ENCODE assay signal across 16 cellular contexts in the genomic region with DNA sequence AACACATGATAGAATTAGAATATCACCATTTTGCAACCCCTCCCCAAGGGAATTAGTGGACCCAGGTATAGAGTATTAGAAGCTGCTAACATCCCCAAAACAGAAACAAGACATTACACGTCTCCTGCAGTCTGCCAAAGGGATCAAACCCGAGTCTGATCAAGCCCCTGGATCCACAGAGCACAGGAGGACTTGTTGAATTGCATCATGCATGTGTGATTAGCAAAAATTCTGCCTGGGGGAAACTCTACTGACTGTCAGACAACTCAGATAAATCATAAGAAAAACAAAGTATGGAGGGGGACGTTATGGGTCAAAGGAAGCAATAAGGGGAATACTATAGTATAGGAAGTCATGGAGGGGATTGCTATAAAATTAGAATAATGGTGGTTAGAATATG.
DNase-seq lines count a peak whose midpoint lies in the region; ATAC-seq and TF ChIP-seq lines count a peak whose summit lies in the region.
"Had no signal": no experiment of that assay in that cellular context is flagged by ENCODE, and none has a peak within 500 bp of the region (broad histone marks: within the 10 kb centered on the region; RNA-seq: fewer than 3 reads in every experiment).

No MANE protein-coding gene starts in this region.

- CTCF ChIA-PET in mammary epithelial cell (lab: Charles Lee; ENCODE audit: low non-redundant PET): no interaction called here

- H3K4me1 ChIP-seq in mammary epithelial cell (ENCODE audit: insufficient read depth, low read length) (peaks cover 3% of the 10 kb centered on the region), breast epithelium (no peaks in the 10 kb centered on the region), foreskin keratinocyte (peaks cover 10% of the 10 kb centered on the region)
- H3K4me1 ChIP-seq: A549, Caco-2 had no signal

- BruUV-seq in mammary epithelial cell (replicated peaks; lab: Mats Ljungman, UMichigan): no TSS peak

- H2AFZ ChIP-seq in mammary epithelial cell (ENCODE audit: low read depth, low read length): peak overlapping the region; percentile 44

- WGBS in mammary epithelial cell (ENCODE audit: low coverage, missing lambda C conversion rate): 28% methylated on average over 3 of the region's 3 CpGs

- DNase-seq in mammary epithelial cell (peak; percentile 15), breast epithelium (ENCODE audit: low spot score in 2 of 2) (no peak), foreskin keratinocyte (peak; percentile 32 to 54), NCI-H187 (lab: John Stamatoyannopoulos, UW) (no peak), SIG-M5 treated with dmso at 0.1 percent for 504 hours (lab: John Stamatoyannopoulos, UW; ENCODE audit: unreplicated experiment) (no peak)
- DNase-seq: AML-193; Caco-2; Calu3; CD4-positive, alpha-beta T cell; CD8-positive, alpha-beta T cell; DMS79 treated with DMSO at 0.1 percent for 48 hours; GF-D8 had no signal

- in situ Hi-C loops in mammary epithelial cell (cut with MboI; ENCODE audit: low sequenced_read_pairs in 2 of 2): no loop called here

- TF ChIP-seq POLR2A in breast epithelium (IDR thresholded peaks at IDR 0.05): no peak

- no peak overlapping the region for H3K9ac ChIP-seq in mammary epithelial cell (ENCODE audit: insufficient read depth, low read length)
- H3K9ac ChIP-seq: BLaER1 treated with 17β-estradiol and CSF1 and Interleukin-3, amounts not matched to agents 10 nM and 100 nM had no signal

- TF ChIP-seq CTCF in mammary epithelial cell (conservative IDR thresholded peaks at IDR 0.05 in 1 of 2, IDR thresholded peaks at IDR 0.05 in 1 of 2; ENCODE audit: extremely low read depth in 1 of 2, insufficient read depth in 1 of 2, low read depth in 1 of 2, low read length in 2 of 2): no peak
- no peak for TF ChIP-seq CTCF in breast epithelium (IDR thresholded peaks at IDR 0.05)
- no peak for TF ChIP-seq CTCF in foreskin keratinocyte (conservative IDR thresholded peaks at IDR 0.05)

- H3K9me3 ChIP-seq in mammary epithelial cell (replicated peaks; ENCODE audit: insufficient read depth, low read length) (no peaks in the 10 kb centered on the region), breast epithelium (no peaks in the 10 kb centered on the region)

- no peaks in the 10 kb centered on the region for H4K20me1 ChIP-seq in mammary epithelial cell (ENCODE audit: insufficient read depth, low read length)
- H4K20me1 ChIP-seq: BLaER1 treated with 17β-estradiol and CSF1 and Interleukin-3, amounts not matched to agents 10 nM and 100 nM had no signal

- no peak overlapping the region for H3K4me3 ChIP-seq in mammary epithelial cell (replicated peaks in 1 of 3; ENCODE audit: insufficient read depth in 1 of 3, low read depth in 2 of 3, low read length in 3 of 3)
- H3K4me3 ChIP-seq in breast epithelium: no peak overlapping the region
- H3K4me3 ChIP-seq: A549; BLaER1 treated with 17β-estradiol and CSF1 and Interleukin-3, amounts not matched to agents 10 nM and 100 nM had no signal

- no peaks in the 10 kb centered on the region for H3K79me2 ChIP-seq in mammary epithelial cell (ENCODE audit: insufficient read depth, low read length)

- no peak overlapping the region for H3K4me2 ChIP-seq in mammary epithelial cell (ENCODE audit: insufficient read depth, low read depth, low read length)
- H3K4me2 ChIP-seq: A549; BLaER1 treated with 17β-estradiol and CSF1 and Interleukin-3, amounts not matched to agents 10 nM and 100 nM had no signal

- intact Hi-C loops in mammary epithelial cell (cut with micrococcal nuclease) (no loop called here), breast epithelium (cut with DNase I; ENCODE audit: low total_unique reads) (no loop called here)

- dilution Hi-C loops in mammary epithelial cell (cut with HindIII; ENCODE audit: low sequenced_read_pairs): no loop called here

- H3K36me3 ChIP-seq in mammary epithelial cell (ENCODE audit: insufficient read depth, low read length): no peaks in the 10 kb centered on the region
- no peaks in the 10 kb centered on the region for H3K36me3 ChIP-seq in breast epithelium
- H3K36me3 ChIP-seq: BLaER1 treated with 17β-estradiol and CSF1 and Interleukin-3, amounts not matched to agents 10 nM and 100 nM had no signal

- ATAC-seq in foreskin keratinocyte: no peak
- ATAC-seq: A549; CD8-positive, alpha-beta T cell had no signal

- H3K27ac ChIP-seq in mammary epithelial cell (ENCODE audit: insufficient read depth, low read depth, low read length) (no peak overlapping the region), breast epithelium (no peak overlapping the region), foreskin keratinocyte (no peak overlapping the region)
- H3K27ac ChIP-seq: 22Rv1; A549; BLaER1 treated with 17β-estradiol and CSF1 and Interleukin-3, amounts not matched to agents 10 nM and 100 nM; C4-2B had no signal

- H3K27me3 ChIP-seq in mammary epithelial cell (ENCODE audit: insufficient read depth, low read length): no peaks in the 10 kb centered on the region
- no peaks in the 10 kb centered on the region for H3K27me3 ChIP-seq in breast epithelium
- H3K27me3 ChIP-seq in foreskin keratinocyte: no peaks in the 10 kb centered on the region
- H3K27me3 ChIP-seq: BLaER1 treated with 17β-estradiol and CSF1 and Interleukin-3, amounts not matched to agents 10 nM and 100 nM had no signal

Comparison
In these comparisons a context has a peak if more than half of its experiments do, and no peak if none do; other contexts are left out.
1. DNase-seq: peak in mammary epithelial cell (single experiment) and foreskin keratinocyte (2 of 2); none in breast epithelium (0 of 2), NCI-H187 (0 of 2) and SIG-M5 treated with dmso at 0.1 percent for 504 hours (single experiment).